8 cellular contexts compared by ENCODE assay signal in the genomic region with DNA sequence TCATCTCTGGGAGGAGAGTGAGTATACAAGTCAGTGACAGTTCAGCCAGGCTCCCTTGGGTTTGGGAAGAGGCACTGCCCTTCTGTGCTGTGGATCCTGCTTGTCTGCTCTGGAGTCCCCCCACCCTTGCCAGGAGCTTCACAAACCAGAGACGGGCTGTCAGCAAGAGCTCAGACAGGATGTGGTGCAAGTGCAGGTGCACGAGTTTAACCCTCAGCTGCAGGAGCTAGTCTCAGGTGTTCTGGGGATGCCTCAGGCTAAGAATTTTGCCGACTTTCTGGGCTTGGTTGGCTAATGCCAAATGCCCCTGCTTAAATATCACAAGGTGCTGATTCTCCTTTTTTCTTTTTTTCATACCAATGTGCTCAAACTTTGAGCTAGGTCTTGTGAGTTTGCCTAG. TPM values are rescaled to one million over a fixed set of nuclear protein-coding genes. Genes with fewer than 3 reads are reported as not detected.
DNase-seq lines count a peak whose midpoint lies in the region; ATAC-seq, FAIRE-seq and TF ChIP-seq lines count a peak whose summit lies in the region.

No MANE protein-coding gene starts in this region.

- no peak for TF ChIP-seq RAD21 in H1 (IDR thresholded peaks at IDR 0.05 in 1 of 2, conservative IDR thresholded peaks at IDR 0.05 in 1 of 2; ENCODE audit: low read depth in 2 of 2, low read length in 2 of 2)

- no peak overlapping the region for H2BK120ac ChIP-seq in H1 (replicated peaks; ENCODE audit: low read depth, low read length)

- FAIRE-seq in H1 (lab: Jason Lieb, UNC) (no peak), GM12892 (lab: Jason Lieb, UNC) (no peak)

- H3K4me2 ChIP-seq in H1 (ENCODE audit: insufficient read depth in 1 of 2, low read depth in 2 of 2, low read length in 2 of 2): peak overlapping the region; percentile 91 to 97

- POLR2A ChIA-PET in H1 (lab: Charles Lee; ENCODE audit: partially characterized antibody): interaction anchor here (0.9 to 2.7 kb wide), 9 partner anchors 18 to 195 kb away, joined by 3 to 12 read pairs (median 4); a partner anchor contains a TSS

- peaks cover 0 to 6% (median 4%) of the 10 kb centered on the region in 4 experiments; a peak in 5 of 7 replicates for H3K4me1 ChIP-seq in H1 (replicated peaks in 1 of 4; ENCODE audit: control insufficient read depth in 3 of 4, insufficient read depth in 4 of 4, low read length in 3 of 4)
- peaks cover 8 to 20% (median 18%) of the 10 kb centered on the region in 4 donors for H3K4me1 ChIP-seq in esophagus muscularis mucosa

- H3K27ac ChIP-seq in H1 (ENCODE audit: low read depth, low read length) (no peak overlapping the region), esophagus muscularis mucosa (replicated peaks in 1 of 4) (no peak overlapping the region)

- H2BK20ac ChIP-seq in H1 (ENCODE audit: low read length): no peak overlapping the region

- H3K27me3 ChIP-seq in H1 (replicated peaks in 1 of 4; ENCODE audit: control insufficient read depth in 3 of 4, extremely low read depth in 1 of 4, insufficient read depth in 3 of 4, low read length in 3 of 4) (peaks cover 0 to 8% (median 4%) of the 10 kb centered on the region in 4 experiments; a peak in 3 of 7 replicates), esophagus muscularis mucosa (no peaks in the 10 kb centered on the region)

- no peaks in the 10 kb centered on the region for H3K9me3 ChIP-seq in H1 (ENCODE audit: insufficient read depth in 2 of 2, low read depth in 1 of 2, low read length in 1 of 2)
- H3K9me3 ChIP-seq in esophagus muscularis mucosa: no peaks in the 10 kb centered on the region

- H2BK12ac ChIP-seq in H1 (ENCODE audit: low read depth, low read length): no peak overlapping the region

- intact Hi-C loops in esophagus muscularis mucosa (cut with DNase I): loop anchor here (10.0 kb wide), 1 partner anchor 140 kb away; no protein-coding TSS in a partner anchor

- no peak overlapping the region for H3K14ac ChIP-seq in H1 (ENCODE audit: insufficient read length)

- H3K56ac ChIP-seq in H1 (replicated peaks; ENCODE audit: insufficient read length, low read depth, low read length): no peak overlapping the region

- CTCF ChIA-PET in H1 (lab: Charles Lee; ENCODE audit: partially characterized antibody): interaction anchor here (0.6 to 4.4 kb wide), 15 partner anchors 8 to 170 kb away, joined by 3 to 21 read pairs (median 6); a partner anchor contains a TSS

- no peak overlapping the region for H3K18ac ChIP-seq in H1 (ENCODE audit: extremely low read depth, low read length)

- no peak overlapping the region for H2AFZ ChIP-seq in H1 (ENCODE audit: low read length)

- DNase-seq in NCI-H748 (lab: John Stamatoyannopoulos, UW; ENCODE audit: unreplicated experiment): peak; percentile 53
- no peak for DNase-seq in NCI-H748 treated with DMSO at 0.1 percent for 48 hours (lab: John Stamatoyannopoulos, UW)
- DNase-seq in H1 (ENCODE audit: low read depth in 1 of 2, low spot score in 2 of 2): no peak
- no peak for DNase-seq in stimulated activated naive B cell treated with anti-CD40 and anti-IgM and Interleukin-4, amounts not matched to agents 10 μg/mL and 1 μg/mL and 100 μg/mL, for 72 hours
- no peak for DNase-seq in GM12892 (ENCODE audit: insufficient read length)
- no peak for DNase-seq in esophagus muscularis mucosa (ENCODE audit: extremely low spot score)

- TF ChIP-seq EP300 in H1 (IDR thresholded peaks at IDR 0.05; ENCODE audit: borderline replicate concordance in 1 of 2, low read depth in 2 of 2, low read length in 2 of 2) (no peak), esophagus muscularis mucosa (IDR thresholded peaks at IDR 0.05) (no peak)

- 68% methylated on average over 3 of the region's 3 CpGs; no CpG with 5 or more reads in 1 of the 2 experiments for WGBS in H1 (ENCODE audit: extremely low coverage in 1 of 2, insufficient coverage in 1 of 2, insufficient read length in 1 of 2, insufficient replicate concordance in 2 of 2, low coverage in 1 of 2, low lambda C conversion rate in 2 of 2, missing lambda C conversion rate in 1 of 2), 2 experiments
- 74% methylated on average over 3 of the region's 3 CpGs for WGBS in esophagus muscularis mucosa

- no peaks in the 10 kb centered on the region for H3K27me3 Mint-ChIP-seq in T-helper 1 cell treated with Interleukin-12 subunit alpha and Interleukin-12 subunit beta and Interleukin-4 antibody, amounts not matched to agents 30 μg/mL and 1 μg/mL, for 36 hours (ENCODE audit: low read depth)
- H3K27me3 Mint-ChIP-seq in stimulated activated naive B cell treated with anti-CD40 and anti-IgM and Interleukin-4, amounts not matched to agents 10 μg/mL and 1 μg/mL and 100 μg/mL, for 72 hours: no peaks in the 10 kb centered on the region

- no peak for TF ChIP-seq CTCF in H1 (IDR thresholded peaks at IDR 0.05; ENCODE audit: control extremely low read depth in 1 of 3, insufficient read depth in 1 of 3, low read depth in 1 of 3, low read length in 3 of 3)
- TF ChIP-seq CTCF in esophagus muscularis mucosa (IDR thresholded peaks at IDR 0.05): no peak

- H3K9me3 Mint-ChIP-seq in T-helper 1 cell treated with Interleukin-12 subunit alpha and Interleukin-12 subunit beta and Interleukin-4 antibody, amounts not matched to agents 30 μg/mL and 1 μg/mL, for 36 hours: no peaks in the 10 kb centered on the region
- no peaks in the 10 kb centered on the region for H3K9me3 Mint-ChIP-seq in stimulated activated naive B cell treated with anti-CD40 and anti-IgM and Interleukin-4, amounts not matched to agents 10 μg/mL and 1 μg/mL and 100 μg/mL, for 72 hours

- H3K36me3 Mint-ChIP-seq in T-helper 1 cell treated with Interleukin-12 subunit alpha and Interleukin-12 subunit beta and Interleukin-4 antibody, amounts not matched to agents 30 μg/mL and 1 μg/mL, for 36 hours (ENCODE audit: low read depth): peaks cover 7% of the 10 kb centered on the region
- H3K36me3 Mint-ChIP-seq in stimulated activated naive B cell treated with anti-CD40 and anti-IgM and Interleukin-4, amounts not matched to agents 10 μg/mL and 1 μg/mL and 100 μg/mL, for 72 hours: peaks cover 37 to 51% of the 10 kb centered on the region in 2 donors

- no peak overlapping the region for H3K9ac ChIP-seq in H1 (replicated peaks in 1 of 4; ENCODE audit: extremely low read depth in 1 of 4, low read depth in 3 of 4, low read length in 3 of 4)

- no peak overlapping the region for H2AK5ac ChIP-seq in H1 (ENCODE audit: low read depth, low read length)

- H3K36me3 ChIP-seq in H1 (ENCODE audit: control insufficient read depth in 2 of 4, insufficient read depth in 4 of 4, low read length in 3 of 4): peaks cover 0 to 7% (median 0%) of the 10 kb centered on the region in 4 experiments; a peak in 1 of 8 replicates
- peaks cover 10 to 56% (median 42%) of the 10 kb centered on the region in 4 donors for H3K36me3 ChIP-seq in esophagus muscularis mucosa

- H3K4me3 ChIP-seq in H1 (ENCODE audit: extremely low read depth in 1 of 4, insufficient read depth in 2 of 4, low read depth in 3 of 4, low read length in 4 of 4): peak overlapping the region in 2 of 4 experiments; percentile 14 to 73; a peak in 5 of 8 replicates
- peak overlapping the region in 2 of 4 donors; percentile 61 to 65 for H3K4me3 ChIP-seq in esophagus muscularis mucosa

- H3K27ac Mint-ChIP-seq in T-helper 1 cell treated with Interleukin-12 subunit alpha and Interleukin-12 subunit beta and Interleukin-4 antibody, amounts not matched to agents 30 μg/mL and 1 μg/mL, for 36 hours: peak overlapping the region; percentile 49
- H3K27ac Mint-ChIP-seq in stimulated activated naive B cell treated with anti-CD40 and anti-IgM and Interleukin-4, amounts not matched to agents 10 μg/mL and 1 μg/mL and 100 μg/mL, for 72 hours: peak overlapping the region; percentile 17

- H3K4me3 Mint-ChIP-seq in T-helper 1 cell treated with Interleukin-12 subunit alpha and Interleukin-12 subunit beta and Interleukin-4 antibody, amounts not matched to agents 30 μg/mL and 1 μg/mL, for 36 hours: peak overlapping the region; percentile 80
- H3K4me3 Mint-ChIP-seq in stimulated activated naive B cell treated with anti-CD40 and anti-IgM and Interleukin-4, amounts not matched to agents 10 μg/mL and 1 μg/mL and 100 μg/mL, for 72 hours: peak overlapping the region in 1 of 2 donors; percentile 86

- H2BK15ac ChIP-seq in H1 (ENCODE audit: low read length): no peak overlapping the region

- H3K23me2 ChIP-seq in H1 (ENCODE audit: low read depth, low read length): peaks cover 5% of the 10 kb centered on the region

- ATAC-seq in stimulated activated naive B cell treated with anti-CD40 and anti-IgM and Interleukin-4, amounts not matched to agents 10 μg/mL and 1 μg/mL and 100 μg/mL, for 72 hours (replicated peaks): no peak
- ATAC-seq in GM18867 (IDR thresholded peaks at IDR 0.05; ENCODE audit: unreplicated experiment): no peak

- TF ChIP-seq POLR2A in H1 (IDR thresholded peaks at IDR 0.05; ENCODE audit: control extremely low read depth in 1 of 2, low read depth in 2 of 2, low read length in 2 of 2) (no peak), GM12892 (IDR thresholded peaks at IDR 0.05; ENCODE audit: low read depth, low read length) (no peak), esophagus muscularis mucosa (IDR thresholded peaks at IDR 0.05; ENCODE audit: low read depth) (no peak)

- no peak overlapping the region for H4K5ac ChIP-seq in H1 (ENCODE audit: insufficient read length, low read depth, low read length)

- no peak overlapping the region for H4K8ac ChIP-seq in H1 (ENCODE audit: extremely low read depth, insufficient read depth, low read length)

- no peaks in the 10 kb centered on the region for H3K79me2 ChIP-seq in H1 (ENCODE audit: control insufficient read depth in 1 of 2, insufficient read depth in 2 of 2, low read length in 2 of 2)

- H4K91ac ChIP-seq in H1 (replicated peaks; ENCODE audit: insufficient read length, low read length): no peak overlapping the region

- H4K20me1 ChIP-seq in H1 (replicated peaks in 1 of 2; ENCODE audit: control insufficient read depth in 1 of 2, insufficient read depth in 2 of 2, low read length in 2 of 2): peaks cover 0 to 5% of the 10 kb centered on the region in 2 experiments

- H3K4ac ChIP-seq in H1 (replicated peaks; ENCODE audit: insufficient read length, low read depth, low read length): no peak overlapping the region

- H3K79me1 ChIP-seq in H1 (ENCODE audit: low read depth, low read length): peaks cover 3% of the 10 kb centered on the region

- no peak overlapping the region for H2BK5ac ChIP-seq in H1 (ENCODE audit: low read depth, low read length)

- no peak overlapping the region for H3K23ac ChIP-seq in H1 (ENCODE audit: insufficient read length)

- peaks cover 32% of the 10 kb centered on the region for H3K4me1 Mint-ChIP-seq in T-helper 1 cell treated with Interleukin-12 subunit alpha and Interleukin-12 subunit beta and Interleukin-4 antibody, amounts not matched to agents 30 μg/mL and 1 μg/mL, for 36 hours (ENCODE audit: low read depth)
- H3K4me1 Mint-ChIP-seq in stimulated activated naive B cell treated with anti-CD40 and anti-IgM and Interleukin-4, amounts not matched to agents 10 μg/mL and 1 μg/mL and 100 μg/mL, for 72 hours: peaks cover 20 to 38% of the 10 kb centered on the region in 2 donors

RNA-seq across cellular contexts. Expression of a gene that starts 22.3 kb away (rescaled TPM):
- 7.3 and 8.3 TPM in 2 replicates for total RNA-seq in H1 (2021; fragmentation: NEBNext Ultra II Directional; extraction: Animal tissue kit (Norgen Biotek cat#: 25700))
- polyA plus RNA-seq in H1 (2011; rRNA removed): 8.2 and 10.3 TPM in 2 replicates
- polyA plus RNA-seq in H1 (2011; cell fraction: cytosol; rRNA removed): 10.9 TPM
- polyA plus RNA-seq in H1 (2011; cell fraction: nucleus; rRNA removed): 28.9 TPM
- 4.0 to 9.1 TPM (median 6.6 TPM) in 4 replicates for polyA plus RNA-seq in H1 (2012, experiment 1 of 2)
- 3.2 TPM for polyA plus RNA-seq in H1 (2012, experiment 2 of 2)
- polyA plus RNA-seq in H1 (2013, experiment 1 of 2): 4.3 TPM
- polyA plus RNA-seq in H1 (2013, experiment 2 of 2): 4.2 TPM
- 4.8 and 5.3 TPM in 2 replicates for polyA minus RNA-seq in H1 (2011; rRNA and poly(A)+ RNA removed)
- 3.9 TPM for polyA minus RNA-seq in H1 (2011; cell fraction: cytosol; rRNA and poly(A)+ RNA removed)
- 11.9 TPM for polyA minus RNA-seq in H1 (2011; cell fraction: nucleus; rRNA and poly(A)+ RNA removed)
- 6.6 TPM for polyA plus RNA-seq in GM12892 (2012; ENCODE audit: missing spikeins)
- 10 to 100 TPM in 3 of 4 donors, 1 to 10 TPM in 1; 8.4 to 12.2 (median 11.9) TPM for total RNA-seq in esophagus muscularis mucosa

RNA-seq across cellular contexts. Expression of a gene that starts 44.9 kb away (rescaled TPM):
- total RNA-seq in H1 (2021; fragmentation: NEBNext Ultra II Directional; extraction: Animal tissue kit (Norgen Biotek cat#: 25700)): 19.3 and 20.1 TPM in 2 replicates
- 6.7 and 9.1 TPM in 2 replicates for polyA plus RNA-seq in H1 (2011; rRNA removed)
- 10.7 TPM for polyA plus RNA-seq in H1 (2011; cell fraction: cytosol; rRNA removed)
- 13.6 TPM for polyA plus RNA-seq in H1 (2011; cell fraction: nucleus; rRNA removed)
- 13.3 to 16.9 TPM (median 14.4 TPM) in 4 replicates for polyA plus RNA-seq in H1 (2012, experiment 1 of 2)
- polyA plus RNA-seq in H1 (2012, experiment 2 of 2): 8.3 TPM
- 7.2 TPM for polyA plus RNA-seq in H1 (2013, experiment 1 of 2)
- polyA plus RNA-seq in H1 (2013, experiment 2 of 2): 7.1 TPM
- polyA minus RNA-seq in H1 (2011; rRNA and poly(A)+ RNA removed): 6.1 and 8.2 TPM in 2 replicates
- polyA minus RNA-seq in H1 (2011; cell fraction: cytosol; rRNA and poly(A)+ RNA removed): 7.0 TPM
- polyA minus RNA-seq in H1 (2011; cell fraction: nucleus; rRNA and poly(A)+ RNA removed): 9.7 TPM
- 3.8 TPM for polyA plus RNA-seq in GM12892 (2012; ENCODE audit: missing spikeins)
- total RNA-seq in esophagus muscularis mucosa: 1 to 10 TPM; 4.8 to 8.8 (median 7.4) TPM
